Comparison of ENCODE assay signal across 17 cellular contexts in the genomic region with DNA sequence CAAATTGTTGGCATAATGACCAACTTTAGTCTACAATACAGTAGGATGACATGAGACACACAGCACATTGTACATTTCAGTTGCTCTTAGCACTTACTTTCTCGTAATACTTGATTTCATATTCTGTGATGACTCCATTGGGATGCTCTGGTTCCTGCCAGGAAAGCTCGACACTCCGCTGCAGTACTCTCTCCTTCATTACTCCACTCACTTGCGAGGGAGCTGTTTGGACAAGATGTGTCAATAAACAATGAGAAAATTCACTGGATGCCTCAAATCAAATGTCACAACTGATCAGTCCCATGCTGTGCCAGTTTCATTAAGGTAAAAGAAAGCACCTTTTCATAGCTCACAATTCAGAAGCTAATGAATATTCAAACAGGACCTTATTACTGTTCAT.
A peak's percentile ranks its signal among the peaks of the same experiment; 100 is the strongest.
DNase-seq lines count a peak whose midpoint lies in the region; TF ChIP-seq lines count a peak whose summit lies in the region.
"Had no signal": no experiment of that assay in that cellular context is flagged by ENCODE, and none has a peak within 500 bp of the region (broad histone marks: within the 10 kb centered on the region; RNA-seq: fewer than 3 reads in every experiment).

No MANE protein-coding gene starts in this region.

- TF ChIP-seq POLR2A in tibial nerve (IDR thresholded peaks at IDR 0.05): no peak

- H3K27me3 ChIP-seq in ACC112 (ENCODE audit: insufficient read depth, low read length): no peaks in the 10 kb centered on the region
- no peaks in the 10 kb centered on the region for H3K27me3 ChIP-seq in tibial nerve
- H3K27me3 ChIP-seq: SJCRH30 had no signal

- H3K27me3 Mint-ChIP-seq in brain (no peaks in the 10 kb centered on the region), osteocyte (ENCODE audit: unreplicated experiment) (no peaks in the 10 kb centered on the region)
- H3K27me3 Mint-ChIP-seq: CD4-positive, alpha-beta memory T cell had no signal

- H3K27ac ChIP-seq in ACC112 (ENCODE audit: low read depth, low read length): no peak overlapping the region
- no peak overlapping the region for H3K27ac ChIP-seq in tibial nerve
- H3K27ac ChIP-seq: SJCRH30 had no signal

- no peaks in the 10 kb centered on the region for H3K4me1 ChIP-seq in ACC112 (ENCODE audit: control insufficient read depth, insufficient read depth, low read length, unreplicated experiment)
- H3K4me1 ChIP-seq in tibial nerve: no peaks in the 10 kb centered on the region
- H3K4me1 ChIP-seq: HAP-1, SJCRH30 had no signal

- H3K36me3 ChIP-seq in ACC112 (ENCODE audit: insufficient read depth, low read length) (no peaks in the 10 kb centered on the region), tibial nerve (no peaks in the 10 kb centered on the region)
- H3K36me3 ChIP-seq: HAP-1 had no signal

- TF ChIP-seq EP300 in tibial nerve (IDR thresholded peaks at IDR 0.05): no peak

- H3K4me1 Mint-ChIP-seq in brain: peaks cover 29% of the 10 kb centered on the region
- peaks cover 31% of the 10 kb centered on the region for H3K4me1 Mint-ChIP-seq in osteocyte (ENCODE audit: unreplicated experiment)
- H3K4me1 Mint-ChIP-seq: CD4-positive, alpha-beta memory T cell had no signal

- no peaks in the 10 kb centered on the region for H3K9me3 ChIP-seq in tibial nerve
- H3K9me3 ChIP-seq: HAP-1, SJCRH30 had no signal

- H2AFZ ChIP-seq in ACC112 (ENCODE audit: low read length, unreplicated experiment): peak overlapping the region; percentile 52

- DNase-seq in NCI-H526 (lab: John Stamatoyannopoulos, UW): peak; percentile 65 to 76
- no peak for DNase-seq in osteocyte (ENCODE audit: extremely low spot score, unreplicated experiment)
- DNase-seq in tibial nerve (ENCODE audit: low spot score in 2 of 2): no peak
- DNase-seq in activated CD4-positive, alpha-beta T cell treated with anti-CD3 and anti-CD28 coated beads, Interleukin-2, amount 50 U/mL, for 4 hours: no peak
- DNase-seq in activated CD4-positive, alpha-beta T cell treated with anti-CD3 and anti-CD28 coated beads, Interleukin-2, amount 50 U/mL, for 48 hours: no peak
- DNase-seq: CD4-positive, alpha-beta memory T cell; DMS79 treated with DMSO at 0.1 percent for 48 hours; KG1; NCI-H1105 treated with DMSO at 0.1 percent for 48 hours; NCI-H187; NCI-H2107; NCI-H226; NCI-H524; SJCRH30 had no signal

- H3K4me3 ChIP-seq in ACC112 (ENCODE audit: low read depth, low read length) (no peak overlapping the region), tibial nerve (no peak overlapping the region)
- H3K4me3 ChIP-seq: HAP-1, SJCRH30 had no signal

- H3K9me3 Mint-ChIP-seq in brain (no peaks in the 10 kb centered on the region), osteocyte (ENCODE audit: unreplicated experiment) (no peaks in the 10 kb centered on the region)

- no peaks in the 10 kb centered on the region for H3K36me3 Mint-ChIP-seq in brain
- peaks cover 26% of the 10 kb centered on the region for H3K36me3 Mint-ChIP-seq in osteocyte (ENCODE audit: unreplicated experiment)
- H3K36me3 Mint-ChIP-seq: CD4-positive, alpha-beta memory T cell had no signal

- peak overlapping the region in 2 of 5 experiments; percentile 29 to 57 for H3K27ac Mint-ChIP-seq in brain
- peak overlapping the region; percentile 35 for H3K27ac Mint-ChIP-seq in osteocyte (ENCODE audit: unreplicated experiment)
- H3K27ac Mint-ChIP-seq: CD4-positive, alpha-beta memory T cell had no signal

- peak overlapping the region in 4 of 5 experiments; percentile 52 to 78 (median 70) for H3K4me3 Mint-ChIP-seq in brain
- no peak overlapping the region for H3K4me3 Mint-ChIP-seq in osteocyte (ENCODE audit: unreplicated experiment)
- H3K4me3 Mint-ChIP-seq: CD4-positive, alpha-beta memory T cell had no signal

- 57 to 78% methylated on average over 4 of the region's 4 CpGs for WGBS in tibial nerve, 2 donors

- H3K79me2 ChIP-seq in ACC112 (ENCODE audit: control insufficient read depth, insufficient read depth, low read length, unreplicated experiment): no peaks in the 10 kb centered on the region

- no peak for TF ChIP-seq CTCF in brain (conservative IDR thresholded peaks at IDR 0.05)
- TF ChIP-seq CTCF in osteocyte (IDR thresholded peaks at IDR 0.05): no peak
- TF ChIP-seq CTCF in tibial nerve (IDR thresholded peaks at IDR 0.05): no peak

Comparison
In these comparisons a context has a peak if more than half of its experiments do, and no peak if none do; other contexts are left out.
1. DNase-seq: peak in NCI-H526 (2 of 2); none in osteocyte (single experiment), tibial nerve (0 of 2), activated CD4-positive, alpha-beta T cell treated with anti-CD3 and anti-CD28 coated beads, Interleukin-2, amount 50 U/mL, for 4 hours (0 of 2) and activated CD4-positive, alpha-beta T cell treated with anti-CD3 and anti-CD28 coated beads, Interleukin-2, amount 50 U/mL, for 48 hours (0 of 2).